1 cellular context compared by ENCODE assay signal in genomic region chr4:40577588-40578253, GRCh38.
TF ChIP-seq lines count a peak whose summit lies in the region.

No MANE protein-coding gene starts in this region.

TF ChIP-seq in GM23338, 12 proteins besides CTCF, POLR2A, EP300 and RAD21 (continued from another document):
- TF ChIP-seq ETS1 (IDR thresholded peaks at IDR 0.05), result no peak
- no peak for TF ChIP-seq NANOG (IDR thresholded peaks at IDR 0.05; ENCODE audit: borderline replicate concordance)
- no peak for TF ChIP-seq EZH2 (IDR thresholded peaks at IDR 0.05; ENCODE audit: low read depth, unreplicated experiment)
- no peak for TF ChIP-seq JUNB (IDR thresholded peaks at IDR 0.05; ENCODE audit: unreplicated experiment)
- TF ChIP-seq EZH2phosphoT487 (IDR thresholded peaks at IDR 0.05; ENCODE audit: unreplicated experiment), result no peak
- TF ChIP-seq CREB1 (CRISPR knock-in tag; IDR thresholded peaks at IDR 0.05; ENCODE audit: low read depth), result no peak
